Comparison of ENCODE assay signal across 9 cellular contexts in genomic region chr2:129849559-129850160, GRCh38.
DNase-seq lines count a peak whose midpoint lies in the region; ATAC-seq, FAIRE-seq and TF ChIP-seq lines count a peak whose summit lies in the region.
"Had no signal": no experiment of that assay in that cellular context is flagged by ENCODE, and none has a peak within 500 bp of the region (broad histone marks: within the 10 kb centered on the region; RNA-seq: fewer than 3 reads in every experiment).

No MANE protein-coding gene starts in this region.

- no peak for DNase-seq in CD14-positive monocyte (ENCODE audit: low spot score)
- peak; percentile 49 for DNase-seq in NCI-H69 (lab: John Stamatoyannopoulos, UW)
- DNase-seq in brain pericyte (ENCODE audit: low read depth, low spot score) = peak; percentile 60
- DNase-seq in keratinocyte (ENCODE audit: low read depth, low spot score) = peak; percentile 19
- no peak for DNase-seq in thoracic aorta (ENCODE audit: low spot score)
- no peak for DNase-seq in MG63

- no peaks in the 10 kb centered on the region for H3K9me1 ChIP-seq in keratinocyte (ENCODE audit: control insufficient read depth, extremely low read depth, insufficient read depth, low read length)

- dilution Hi-C loops in keratinocyte (cut with MboI; ENCODE audit: extremely low pct_ligation_motif_present, low sequenced_read_pairs) = no loop called here

- H4K20me1 ChIP-seq in keratinocyte (ENCODE audit: control insufficient read depth, extremely low read depth, insufficient read depth, low read length) = no peaks in the 10 kb centered on the region

- intact Hi-C loops in CD14-positive monocyte (cut with micrococcal nuclease) = no loop called here

- H3K4me3 ChIP-seq in keratinocyte (ENCODE audit: control insufficient read depth in 2 of 3, extremely low read depth in 1 of 3, insufficient read depth in 2 of 3, low read depth in 1 of 3, low read length in 3 of 3) (no peak overlapping the region), thoracic aorta (no peak overlapping the region), MG63 (no peak overlapping the region)
- H3K4me3 ChIP-seq: SJCRH30 had no signal

- ATAC-seq in GM18867 (IDR thresholded peaks at IDR 0.05; ENCODE audit: unreplicated experiment) (peak; percentile 84), HG03432 (IDR thresholded peaks at IDR 0.05; ENCODE audit: unreplicated experiment) (peak; percentile 80), thoracic aorta (ENCODE audit: insufficient number of reproducible peaks, low FRiP score, low read depth) (no peak)

- no peak overlapping the region for H3K27ac Mint-ChIP-seq in CD14-positive monocyte

- no peak overlapping the region for H3K27ac ChIP-seq in keratinocyte (ENCODE audit: control insufficient read depth, insufficient read depth, low read length)
- H3K27ac ChIP-seq in thoracic aorta = no peak overlapping the region
- H3K27ac ChIP-seq: SJCRH30 had no signal

- H3K27me3 Mint-ChIP-seq in CD14-positive monocyte (ENCODE audit: low read depth in 3 of 3) = peaks cover 0 to 4% (median 0%) of the 10 kb centered on the region in 3 donors

- H3K27me3 ChIP-seq in keratinocyte (ENCODE audit: control insufficient read depth, extremely low read depth, insufficient read depth, low read length) (no peaks in the 10 kb centered on the region), thoracic aorta (replicated peaks; ENCODE audit: insufficient read depth) (no peaks in the 10 kb centered on the region), MG63 (no peaks in the 10 kb centered on the region)
- H3K27me3 ChIP-seq: SJCRH30 had no signal

- no peaks in the 10 kb centered on the region for H3K4me1 ChIP-seq in keratinocyte (ENCODE audit: control insufficient read depth, extremely low read depth, insufficient read depth, low read length)
- H3K4me1 ChIP-seq in thoracic aorta (ENCODE audit: control insufficient read depth in 1 of 2, low read depth in 2 of 2) = no peaks in the 10 kb centered on the region
- H3K4me1 ChIP-seq: SJCRH30 had no signal

- TF ChIP-seq CTCF in CD14-positive monocyte (IDR thresholded peaks at IDR 0.05) (peak; percentile 78), keratinocyte (optimal IDR thresholded peaks at IDR 0.05 in 1 of 3, IDR thresholded peaks at IDR 0.05 in 1 of 3, conservative IDR thresholded peaks at IDR 0.05 in 1 of 3; ENCODE audit: extremely low read depth in 1 of 3, insufficient read depth in 2 of 3, low read length in 3 of 3) (peak in 2 of 3 experiments; percentile 54 to 62), thoracic aorta (IDR thresholded peaks at IDR 0.05) (peak; percentile 56)

- no peak overlapping the region for H3K9ac ChIP-seq in keratinocyte (ENCODE audit: control insufficient read depth, extremely low read depth, insufficient read depth, low read length)

- H3K79me2 ChIP-seq in keratinocyte (ENCODE audit: control insufficient read depth, insufficient read depth, low read length) = no peaks in the 10 kb centered on the region

- H3K36me3 ChIP-seq in keratinocyte (ENCODE audit: control insufficient read depth in 2 of 2, extremely low read depth in 1 of 2, insufficient read depth in 2 of 2, low read length in 2 of 2) (no peaks in the 10 kb centered on the region), thoracic aorta (no peaks in the 10 kb centered on the region), MG63 (no peaks in the 10 kb centered on the region)
- H3K36me3 ChIP-seq: SJCRH30 had no signal

- H3K9me3 Mint-ChIP-seq in CD14-positive monocyte = peaks cover 0 to 7% (median 0%) of the 10 kb centered on the region in 7 donors

- no peak overlapping the region for H2AFZ ChIP-seq in keratinocyte (ENCODE audit: control insufficient read depth, low read length)

- FAIRE-seq in keratinocyte (lab: Jason Lieb, UNC) = no peak

- H3K4me1 Mint-ChIP-seq in CD14-positive monocyte = peaks cover 22% of the 10 kb centered on the region

- no peak overlapping the region for H3K4me2 ChIP-seq in keratinocyte (ENCODE audit: control insufficient read depth, extremely low read depth, insufficient read depth, low read depth, low read length)

- H3K36me3 Mint-ChIP-seq in CD14-positive monocyte = no peaks in the 10 kb centered on the region

- H3K4me3 Mint-ChIP-seq in CD14-positive monocyte = no peak overlapping the region

- H3K9me3 ChIP-seq in keratinocyte (ENCODE audit: control insufficient read depth, low read depth, low read length) (no peaks in the 10 kb centered on the region), thoracic aorta (no peaks in the 10 kb centered on the region), MG63 (no peaks in the 10 kb centered on the region)
- H3K9me3 ChIP-seq: SJCRH30 had no signal

Comparison
In these comparisons a context has a peak if more than half of its experiments do, and no peak if none do; other contexts are left out.
1. DNase-seq: peak in NCI-H69 (single experiment), brain pericyte (single experiment) and keratinocyte (single experiment); none in CD14-positive monocyte (single experiment), thoracic aorta (single experiment) and MG63 (single experiment).
2. Peak in every context shown above with its lines, with median percentiles within 50 percentile points of each other: CTCF ChIP-seq.